In the genomic region with DNA sequence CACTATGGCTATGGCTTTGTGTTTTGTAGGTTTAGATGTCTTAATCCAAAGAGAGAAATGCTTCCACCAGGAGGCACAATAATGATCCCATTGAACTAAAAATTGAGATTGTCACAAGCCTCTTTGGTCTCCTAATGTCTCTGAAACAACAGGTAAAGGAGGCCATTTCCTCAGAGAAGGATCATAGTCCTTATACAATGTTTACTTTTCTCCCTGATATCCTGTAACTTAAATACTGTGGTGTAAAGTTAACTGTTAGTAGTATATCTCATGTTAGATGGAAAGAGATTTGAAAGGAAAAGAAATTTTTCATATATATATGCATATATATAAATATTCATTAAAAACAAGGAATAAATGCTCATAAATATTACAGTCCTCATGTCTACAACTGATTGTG, we compare ENCODE assay signal across 37 cellular contexts.
"Had no signal": no experiment of that assay in that cellular context is flagged by ENCODE, and none has a peak within 500 bp of the region (broad histone marks: within the 10 kb centered on the region; RNA-seq: fewer than 3 reads in every experiment).

No MANE protein-coding gene starts in this region.

- H3K27ac ChIP-seq: adrenal gland, body of pancreas, brain microvascular endothelial cell, breast epithelium, VCaP had no signal

- FAIRE-seq: astrocyte, TTC549 had no signal

- H3K27ac Mint-ChIP-seq: activated B cell treated with CpG ODN at 0.5 μM for 24 hours; activated CD4-positive, alpha-beta memory T cell treated with anti-CD3 and anti-CD28 coated beads for 36 hours; activated CD4-positive, alpha-beta T cell treated with anti-CD3 and anti-CD28 coated beads, Interleukin-2, amount 10 ng/mL, durations not matched to agents 24 days and 14 days; activated CD8-positive, alpha-beta T cell treated with anti-CD3 and anti-CD28 coated beads for 36 hours; activated naive CD4-positive, alpha-beta T cell treated with anti-CD3 and anti-CD28 coated beads for 36 hours; activated naive CD4-positive, alpha-beta T cell treated with anti-CD3 and anti-CD28 coated beads, Interleukin-2, amount 50 U/mL, for 72 hours; activated naive CD8-positive, alpha-beta T cell treated with anti-CD3 and anti-CD28 coated beads for 36 hours; activated T-cell treated with anti-CD3 and anti-CD28 coated beads, Interleukin-2, amount 50 U/mL, for 72 hours; activated T-helper 1 cell treated with anti-CD3 and anti-CD28 coated beads, Interleukin-12 subunit alpha, Interleukin-12 subunit beta, Interleukin-2, Interleukin-4 antibody, amounts not matched to agents 30 ng/mL and 10 ng/mL and 1 ng/mL, durations not matched to agents 14 hours and 24 hours and 36 hours; activated T-helper 17 cell treated with anti-CD3 and anti-CD28 coated beads, Interleukin-2, amount 50 U/mL, for 72 hours; T-helper 1 cell treated with Interleukin-12 subunit alpha and Interleukin-12 subunit beta and Interleukin-4 antibody, amounts not matched to agents 30 μg/mL and 1 μg/mL, for 36 hours; T-helper 2 cell treated with Interferon-gamma antibody and Interleukin-4, amounts not matched to agents 5 μg/mL and 100 μg/mL, for 36 hours had no signal

- H3K27me3 ChIP-seq: adrenal gland, body of pancreas, brain microvascular endothelial cell, breast epithelium had no signal

- H3K4me3 ChIP-seq: adrenal gland, body of pancreas, breast epithelium had no signal

- H3K4me1 Mint-ChIP-seq: activated B cell treated with CpG ODN at 0.5 μM for 24 hours; activated CD4-positive, alpha-beta T cell treated with anti-CD3 and anti-CD28 coated beads, Interleukin-2, amount 10 ng/mL, durations not matched to agents 24 days and 14 days; activated naive CD8-positive, alpha-beta T cell treated with anti-CD3 and anti-CD28 coated beads for 36 hours; activated T-helper 17 cell treated with anti-CD3 and anti-CD28 coated beads, Interleukin-2, amount 50 U/mL, for 72 hours had no signal

- H3K36me3 ChIP-seq: adrenal gland, brain microvascular endothelial cell, breast epithelium had no signal

- H3K4me3 Mint-ChIP-seq: activated B cell treated with CpG ODN at 0.5 μM for 24 hours; activated CD4-positive, alpha-beta memory T cell treated with anti-CD3 and anti-CD28 coated beads for 36 hours; activated CD4-positive, alpha-beta T cell treated with anti-CD3 and anti-CD28 coated beads, Interleukin-2, amount 10 ng/mL, durations not matched to agents 24 days and 14 days; activated CD8-positive, alpha-beta T cell treated with anti-CD3 and anti-CD28 coated beads for 36 hours; activated naive CD4-positive, alpha-beta T cell treated with anti-CD3 and anti-CD28 coated beads for 36 hours; activated naive CD8-positive, alpha-beta T cell treated with anti-CD3 and anti-CD28 coated beads for 36 hours; activated T-cell treated with anti-CD3 and anti-CD28 coated beads, Interleukin-2, amount 50 U/mL, for 4 hours; activated T-cell treated with anti-CD3 and anti-CD28 coated beads, Interleukin-2, amount 50 U/mL, for 72 hours; activated T-helper 1 cell treated with anti-CD3 and anti-CD28 coated beads, Interleukin-12 subunit alpha, Interleukin-12 subunit beta, Interleukin-2, Interleukin-4 antibody, amounts not matched to agents 30 ng/mL and 10 ng/mL and 1 ng/mL, durations not matched to agents 14 hours and 24 hours and 36 hours; activated T-helper 17 cell treated with anti-CD3 and anti-CD28 coated beads, Interleukin-2, amount 50 U/mL, for 72 hours; T-helper 1 cell treated with Interleukin-12 subunit alpha and Interleukin-12 subunit beta and Interleukin-4 antibody, amounts not matched to agents 30 μg/mL and 1 μg/mL, for 36 hours; T-helper 2 cell treated with Interferon-gamma antibody and Interleukin-4, amounts not matched to agents 5 μg/mL and 100 μg/mL, for 36 hours had no signal

- H3K27me3 Mint-ChIP-seq: activated B cell treated with CpG ODN at 0.5 μM for 24 hours; activated CD4-positive, alpha-beta memory T cell treated with anti-CD3 and anti-CD28 coated beads for 36 hours; activated CD4-positive, alpha-beta T cell treated with anti-CD3 and anti-CD28 coated beads, Interleukin-2, amount 10 ng/mL, durations not matched to agents 24 days and 14 days; activated CD8-positive, alpha-beta T cell treated with anti-CD3 and anti-CD28 coated beads for 36 hours; activated naive CD8-positive, alpha-beta T cell treated with anti-CD3 and anti-CD28 coated beads for 36 hours; activated T-helper 17 cell treated with anti-CD3 and anti-CD28 coated beads, Interleukin-2, amount 50 U/mL, for 72 hours had no signal

- H3K36me3 Mint-ChIP-seq: activated CD4-positive, alpha-beta memory T cell treated with anti-CD3 and anti-CD28 coated beads for 36 hours; activated naive CD4-positive, alpha-beta T cell treated with anti-CD3 and anti-CD28 coated beads, Interleukin-2, amount 50 U/mL, for 72 hours; activated naive CD8-positive, alpha-beta T cell treated with anti-CD3 and anti-CD28 coated beads for 36 hours had no signal

- H3K9me3 ChIP-seq: adrenal gland, body of pancreas, breast epithelium had no signal

- ATAC-seq: activated CD8-positive, alpha-beta T cell treated with anti-CD3 and anti-CD28 coated beads for 36 hours; activated naive CD4-positive, alpha-beta T cell treated with anti-CD3 and anti-CD28 coated beads, Interleukin-2, amount 50 U/mL, for 72 hours; activated T-cell treated with anti-CD3 and anti-CD28 coated beads, Interleukin-2, amount 50 U/mL, for 4 hours; activated T-cell treated with anti-CD3 and anti-CD28 coated beads, Interleukin-2, amount 50 U/mL, for 72 hours; activated T-helper 17 cell treated with anti-CD3 and anti-CD28 coated beads, Interleukin-2, amount 50 U/mL, for 72 hours; body of pancreas had no signal

- H3K4me1 ChIP-seq: adrenal gland, body of pancreas, breast epithelium had no signal

- H3K9me3 Mint-ChIP-seq: activated CD4-positive, alpha-beta T cell treated with anti-CD3 and anti-CD28 coated beads, Interleukin-2, amount 10 ng/mL, durations not matched to agents 24 days and 14 days; activated naive CD4-positive, alpha-beta T cell treated with anti-CD3 and anti-CD28 coated beads, Interleukin-2, amount 50 U/mL, for 72 hours; activated naive CD8-positive, alpha-beta T cell treated with anti-CD3 and anti-CD28 coated beads for 36 hours; activated T-cell treated with anti-CD3 and anti-CD28 coated beads, Interleukin-2, amount 50 U/mL, for 4 hours; activated T-cell treated with anti-CD3 and anti-CD28 coated beads, Interleukin-2, amount 50 U/mL, for 72 hours; activated T-helper 1 cell treated with anti-CD3 and anti-CD28 coated beads, Interleukin-12 subunit alpha, Interleukin-12 subunit beta, Interleukin-2, Interleukin-4 antibody, amounts not matched to agents 30 ng/mL and 10 ng/mL and 1 ng/mL, durations not matched to agents 14 hours and 24 hours and 36 hours; T-helper 1 cell treated with Interleukin-12 subunit alpha and Interleukin-12 subunit beta and Interleukin-4 antibody, amounts not matched to agents 30 μg/mL and 1 μg/mL, for 36 hours had no signal

- DNase-seq: activated B cell treated with CpG ODN at 0.5 μM for 24 hours; activated CD4-positive, alpha-beta memory T cell treated with anti-CD3 and anti-CD28 coated beads for 36 hours; activated CD4-positive, alpha-beta T cell treated with anti-CD3 and anti-CD28 coated beads for 4 hours; activated CD4-positive, alpha-beta T cell treated with anti-CD3 and anti-CD28 coated beads, Interleukin-2, amount 10 ng/mL, durations not matched to agents 24 days and 14 days; activated CD4-positive, alpha-beta T cell treated with anti-CD3 and anti-CD28 coated beads, Interleukin-2, amount 50 U/mL, for 1 hour; activated CD4-positive, alpha-beta T cell treated with anti-CD3 and anti-CD28 coated beads, Interleukin-2, amount 50 U/mL, for 4 hours; activated CD4-positive, CD25-positive, alpha-beta regulatory T cell treated with anti-CD3 and anti-CD28 coated beads, Interleukin-2, amount 50 U/mL, for 72 hours; activated CD8-positive, alpha-beta memory T cell treated with anti-CD3 and anti-CD28 coated beads, Interleukin-2, amount 50 U/mL, for 4 hours; activated CD8-positive, alpha-beta T cell treated with anti-CD3 and anti-CD28 coated beads for 36 hours; activated effector memory CD4-positive, alpha-beta T cell treated with anti-CD3 and anti-CD28 coated beads, Interleukin-2, amount 50 U/mL, for 16 hours; activated gamma-delta T cell treated with Interleukin-2 at 50 U/mL for 16 hours; activated naive CD4-positive, alpha-beta T cell; activated naive CD4-positive, alpha-beta T cell treated with anti-CD3 and anti-CD28 coated beads for 36 hours; activated naive CD4-positive, alpha-beta T cell treated with anti-CD3 and anti-CD28 coated beads, Interleukin-2, amount 50 U/mL, for 16 hours; activated naive CD8-positive, alpha-beta T cell treated with anti-CD3 and anti-CD28 coated beads for 36 hours; activated T-cell treated with anti-CD3 and anti-CD28 coated beads for 4 hours; activated T-cell treated with anti-CD3 and anti-CD28 coated beads, Interleukin-2, amount 50 U/mL, for 1 hour; activated T-cell treated with anti-CD3 and anti-CD28 coated beads, Interleukin-2, amount 50 U/mL, for 4 hours; activated T-cell treated with anti-CD3 and anti-CD28 coated beads, Interleukin-2, amount 50 U/mL, for 72 hours; adrenal gland; amniotic stem cell; aorta; body of pancreas; brain microvascular endothelial cell; central memory CD4-positive, alpha-beta T cell; T-helper 1 cell; T-helper 2 cell; T-helper 9 cell had no signal
